ENCODE assay signal across 9 cellular contexts in the genomic region with DNA sequence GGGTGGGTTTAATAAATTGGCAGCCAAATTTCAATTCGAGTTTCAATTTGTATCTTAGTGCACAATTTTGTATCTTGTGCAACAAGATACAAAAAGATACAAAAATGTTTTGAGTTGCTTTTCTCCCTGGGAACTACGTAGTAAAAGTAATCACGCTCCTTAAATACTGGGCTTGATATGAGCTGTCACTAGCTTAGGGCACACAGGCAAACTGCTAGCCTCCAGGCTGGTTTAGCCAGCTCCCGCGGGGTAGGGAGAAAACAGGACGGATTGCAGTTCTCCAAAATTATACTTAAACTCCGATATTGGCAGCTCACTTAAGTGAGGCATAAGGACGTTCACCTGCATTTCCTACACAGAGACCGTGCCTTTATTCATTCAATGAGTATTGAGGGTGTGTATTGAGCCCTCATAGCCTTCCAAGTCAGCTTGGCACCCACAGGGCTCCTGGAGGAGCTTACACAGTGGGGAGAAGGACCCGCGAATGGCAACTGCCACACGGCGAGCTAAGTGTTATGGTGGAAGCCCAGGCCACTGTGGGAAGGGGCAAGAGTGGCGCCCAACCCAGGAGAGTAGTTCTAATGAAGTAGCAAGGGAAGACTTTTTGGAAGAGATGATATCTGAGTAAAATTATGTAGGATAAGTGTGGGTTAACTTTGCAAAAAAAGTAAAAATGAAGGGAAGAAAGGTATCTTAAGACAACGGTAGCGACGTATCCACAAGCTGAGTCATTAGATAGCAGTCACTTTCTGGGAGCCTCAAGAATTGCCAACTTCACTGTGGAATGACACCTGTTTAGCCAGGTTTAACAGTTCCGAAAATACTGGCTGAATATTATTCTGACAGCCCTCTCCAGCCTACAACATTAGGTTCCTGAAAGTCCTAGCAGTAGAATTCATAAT. TPM values are rescaled to one million over a fixed set of nuclear protein-coding genes. Genes with fewer than 3 reads are reported as not detected.
DNase-seq lines count a peak whose midpoint lies in the region; ATAC-seq and TF ChIP-seq lines count a peak whose summit lies in the region.
"Had no signal": no experiment of that assay in that cellular context is flagged by ENCODE, and none has a peak within 500 bp of the region (broad histone marks: within the 10 kb centered on the region; RNA-seq: fewer than 3 reads in every experiment).

No MANE protein-coding gene starts in this region.

- H3K27ac ChIP-seq in VCaP (peak overlapping the region; percentile 100; the same call in 1 of the 2 replicates), hepatocyte (peak overlapping the region; percentile 100), brain microvascular endothelial cell (no peak overlapping the region)

- peaks cover 52% of the 10 kb centered on the region for H3K36me3 Mint-ChIP-seq in activated CD4-positive, alpha-beta T cell treated with anti-CD3 and anti-CD28 coated beads, Interleukin-2, amount 10 ng/mL, durations not matched to agents 7 days and 5 days (ENCODE audit: low read depth)

- H3K4me1 Mint-ChIP-seq in activated CD4-positive, alpha-beta T cell treated with anti-CD3 and anti-CD28 coated beads, Interleukin-2, amount 10 ng/mL, durations not matched to agents 7 days and 5 days = peaks cover 73% of the 10 kb centered on the region
- peaks cover 61% of the 10 kb centered on the region for H3K4me1 Mint-ChIP-seq in stimulated activated naive CD8-positive, alpha-beta T cell treated with anti-CD3 and anti-CD28 coated beads, Interleukin-15, amount 100 ng/mL, for 72 hours

- H3K9me3 Mint-ChIP-seq in activated CD4-positive, alpha-beta T cell treated with anti-CD3 and anti-CD28 coated beads, Interleukin-2, amount 10 ng/mL, durations not matched to agents 7 days and 5 days = no peaks in the 10 kb centered on the region
- H3K9me3 Mint-ChIP-seq in stimulated activated naive CD8-positive, alpha-beta T cell treated with anti-CD3 and anti-CD28 coated beads, Interleukin-15, amount 100 ng/mL, for 72 hours = no peaks in the 10 kb centered on the region

- POLR2A ChIA-PET in activated CD4-positive, alpha-beta T cell treated with anti-CD3 and anti-CD28 coated beads, Interleukin-2, amount 10 ng/mL, durations not matched to agents 7 days and 5 days (lab: Charles Lee) = no interaction called here

- peaks cover 33% of the 10 kb centered on the region for H4K20me1 ChIP-seq in hepatocyte (ENCODE audit: insufficient read depth, poor library complexity, severe bottlenecking)

- ATAC-seq in stimulated activated naive CD8-positive, alpha-beta T cell treated with anti-CD3 and anti-CD28 coated beads, Interleukin-15, amount 100 ng/mL, for 72 hours = no peak
- ATAC-seq in HG02623 (IDR thresholded peaks at IDR 0.05; ENCODE audit: unreplicated experiment) = no peak

- H2AFZ ChIP-seq in hepatocyte = no peak overlapping the region

- CTCF ChIA-PET in activated CD4-positive, alpha-beta T cell treated with anti-CD3 and anti-CD28 coated beads, Interleukin-2, amount 10 ng/mL, durations not matched to agents 7 days and 5 days (lab: Charles Lee) = interaction anchor here (1.0 to 1.5 kb wide), 4 partner anchors 9 to 102 kb away, joined by 3 read pairs; no protein-coding TSS in a partner anchor

- no peaks in the 10 kb centered on the region for H3K9me3 ChIP-seq in hepatocyte (ENCODE audit: low read depth)
- H3K9me3 ChIP-seq: esophagus squamous epithelium had no signal

- no peaks in the 10 kb centered on the region for H3K9me2 ChIP-seq in hepatocyte (replicated peaks; ENCODE audit: insufficient read depth)

- peak overlapping the region; percentile 81 for H3K4me2 ChIP-seq in hepatocyte

- H3K4me3 Mint-ChIP-seq in activated CD4-positive, alpha-beta T cell treated with anti-CD3 and anti-CD28 coated beads, Interleukin-2, amount 10 ng/mL, durations not matched to agents 7 days and 5 days = peak overlapping the region; percentile 77
- H3K4me3 Mint-ChIP-seq in stimulated activated naive CD8-positive, alpha-beta T cell treated with anti-CD3 and anti-CD28 coated beads, Interleukin-15, amount 100 ng/mL, for 72 hours = peak overlapping the region; percentile 71 to 91

- TF ChIP-seq CTCF in VCaP (conservative IDR thresholded peaks at IDR 0.05) = no peak
- no peak for TF ChIP-seq CTCF in hepatocyte (IDR thresholded peaks at IDR 0.05; ENCODE audit: poor library complexity)
- TF ChIP-seq CTCF in brain microvascular endothelial cell (IDR thresholded peaks at IDR 0.05; ENCODE audit: low read depth, low read length, missing control alignments) = no peak

- peak overlapping the region; percentile 70 for H3K27ac Mint-ChIP-seq in activated CD4-positive, alpha-beta T cell treated with anti-CD3 and anti-CD28 coated beads, Interleukin-2, amount 10 ng/mL, durations not matched to agents 7 days and 5 days
- H3K27ac Mint-ChIP-seq in stimulated activated naive CD8-positive, alpha-beta T cell treated with anti-CD3 and anti-CD28 coated beads, Interleukin-15, amount 100 ng/mL, for 72 hours = peak overlapping the region in 1 of 2 donors; percentile 78

- H3K27me3 Mint-ChIP-seq in activated CD4-positive, alpha-beta T cell treated with anti-CD3 and anti-CD28 coated beads, Interleukin-2, amount 10 ng/mL, durations not matched to agents 7 days and 5 days = no peaks in the 10 kb centered on the region
- no peaks in the 10 kb centered on the region for H3K27me3 Mint-ChIP-seq in stimulated activated naive CD8-positive, alpha-beta T cell treated with anti-CD3 and anti-CD28 coated beads, Interleukin-15, amount 100 ng/mL, for 72 hours

- in situ Hi-C loops in brain microvascular endothelial cell (cut with HindIII; ENCODE audit: low pct_ligation_motif_present, low sequenced_read_pairs) = no loop called here

- no peaks in the 10 kb centered on the region for H3K36me3 ChIP-seq in hepatocyte (replicated peaks; ENCODE audit: insufficient read depth, low read depth)
- no peaks in the 10 kb centered on the region for H3K36me3 ChIP-seq in brain microvascular endothelial cell (replicated peaks)
- H3K36me3 ChIP-seq: esophagus squamous epithelium had no signal

- H3K4me3 ChIP-seq in hepatocyte (no peak overlapping the region), brain microvascular endothelial cell (ENCODE audit: low read depth, low read length) (no peak overlapping the region)

- whole genome bisulfite sequencing in hepatocyte (ENCODE audit: low lambda C conversion rate, missing lambda C conversion rate) = 68% methylated on average over 18 of the region's 18 CpGs

- DNase-seq in activated CD4-positive, alpha-beta T cell treated with anti-CD3 and anti-CD28 coated beads, Interleukin-2, amount 10 ng/mL, durations not matched to agents 7 days and 5 days = no peak
- DNase-seq in activated CD4-positive, alpha-beta T cell treated with anti-CD3 and anti-CD28 coated beads for 48 hours = no peak
- DNase-seq in hepatocyte (ENCODE audit: low spot score) (no peak), brain microvascular endothelial cell (no peak), occipital lobe (lab: John Stamatoyannopoulos, UW) (no peak)
- DNase-seq in stimulated activated naive CD8-positive, alpha-beta T cell treated with anti-CD3 and anti-CD28 coated beads, Interleukin-15, amount 100 ng/mL, for 72 hours = no peak
- DNase-seq: esophagus squamous epithelium had no signal

- peaks cover 76% of the 10 kb centered on the region for H3K79me2 ChIP-seq in hepatocyte

- H3K27me3 ChIP-seq in hepatocyte (no peaks in the 10 kb centered on the region), brain microvascular endothelial cell (replicated peaks) (no peaks in the 10 kb centered on the region)
- H3K27me3 ChIP-seq: esophagus squamous epithelium had no signal

- peaks cover 26% of the 10 kb centered on the region for H3K4me1 ChIP-seq in hepatocyte (ENCODE audit: insufficient read depth)

RNA-seq across cellular contexts. Expression of a gene that starts 1.6 kb away (rescaled TPM):
- total RNA-seq in activated CD4-positive, alpha-beta T cell treated with anti-CD3 and anti-CD28 coated beads, Interleukin-2, amount 10 ng/mL, durations not matched to agents 7 days and 5 days = 10 to 100 TPM; 47.6 to 54.2 TPM
- total RNA-seq in hepatocyte = 31.4 and 36.3 TPM in 2 replicates
- 19.4 and 19.8 TPM in 2 replicates for polyA plus RNA-seq in hepatocyte
- total RNA-seq in occipital lobe = 99.4 TPM
